Comparison of ENCODE assay signal across 1 cellular context in genomic region chr19:10895920-10896319, GRCh38.
A peak's percentile ranks its signal among the peaks of the same experiment; 100 is the strongest.
TF ChIP-seq lines count a peak whose summit lies in the region.

No MANE protein-coding gene starts in this region.

TF ChIP-seq in HepG2, 621 proteins besides CTCF, POLR2A, EP300 and RAD21:
- TF ChIP-seq, protein P1, sequence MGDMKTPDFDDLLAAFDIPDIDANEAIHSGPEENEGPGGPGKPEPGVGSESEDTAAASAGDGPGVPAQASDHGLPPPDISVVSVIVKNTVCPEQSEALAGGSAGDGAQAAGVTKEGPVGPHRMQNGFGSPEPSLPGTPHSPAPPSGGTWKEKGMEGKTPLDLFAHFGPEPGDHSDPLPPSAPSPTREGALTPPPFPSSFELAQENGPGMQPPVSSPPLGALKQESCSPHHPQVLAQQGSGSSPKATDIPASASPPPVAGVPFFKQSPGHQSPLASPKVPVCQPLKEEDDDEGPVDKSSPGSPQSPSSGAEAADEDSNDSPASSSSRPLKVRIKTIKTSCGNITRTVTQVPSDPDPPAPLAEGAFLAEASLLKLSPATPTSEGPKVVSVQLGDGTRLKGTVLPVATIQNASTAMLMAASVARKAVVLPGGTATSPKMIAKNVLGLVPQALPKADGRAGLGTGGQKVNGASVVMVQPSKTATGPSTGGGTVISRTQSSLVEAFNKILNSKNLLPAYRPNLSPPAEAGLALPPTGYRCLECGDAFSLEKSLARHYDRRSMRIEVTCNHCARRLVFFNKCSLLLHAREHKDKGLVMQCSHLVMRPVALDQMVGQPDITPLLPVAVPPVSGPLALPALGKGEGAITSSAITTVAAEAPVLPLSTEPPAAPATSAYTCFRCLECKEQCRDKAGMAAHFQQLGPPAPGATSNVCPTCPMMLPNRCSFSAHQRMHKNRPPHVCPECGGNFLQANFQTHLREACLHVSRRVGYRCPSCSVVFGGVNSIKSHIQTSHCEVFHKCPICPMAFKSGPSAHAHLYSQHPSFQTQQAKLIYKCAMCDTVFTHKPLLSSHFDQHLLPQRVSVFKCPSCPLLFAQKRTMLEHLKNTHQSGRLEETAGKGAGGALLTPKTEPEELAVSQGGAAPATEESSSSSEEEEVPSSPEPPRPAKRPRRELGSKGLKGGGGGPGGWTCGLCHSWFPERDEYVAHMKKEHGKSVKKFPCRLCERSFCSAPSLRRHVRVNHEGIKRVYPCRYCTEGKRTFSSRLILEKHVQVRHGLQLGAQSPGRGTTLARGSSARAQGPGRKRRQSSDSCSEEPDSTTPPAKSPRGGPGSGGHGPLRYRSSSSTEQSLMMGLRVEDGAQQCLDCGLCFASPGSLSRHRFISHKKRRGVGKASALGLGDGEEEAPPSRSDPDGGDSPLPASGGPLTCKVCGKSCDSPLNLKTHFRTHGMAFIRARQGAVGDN (CRISPR knock-in tag; IDR thresholded peaks at IDR 0.05), result peak; percentile 36; the same call in 1 of the 2 replicates
- no peak for TF ChIP-seq FOXP1 (IDR thresholded peaks at IDR 0.05)
- no peak for TF ChIP-seq FOXP1 (CRISPR knock-in tag; IDR thresholded peaks at IDR 0.05)
